Comparison of ENCODE assay signal across 17 cellular contexts in the genomic region with DNA sequence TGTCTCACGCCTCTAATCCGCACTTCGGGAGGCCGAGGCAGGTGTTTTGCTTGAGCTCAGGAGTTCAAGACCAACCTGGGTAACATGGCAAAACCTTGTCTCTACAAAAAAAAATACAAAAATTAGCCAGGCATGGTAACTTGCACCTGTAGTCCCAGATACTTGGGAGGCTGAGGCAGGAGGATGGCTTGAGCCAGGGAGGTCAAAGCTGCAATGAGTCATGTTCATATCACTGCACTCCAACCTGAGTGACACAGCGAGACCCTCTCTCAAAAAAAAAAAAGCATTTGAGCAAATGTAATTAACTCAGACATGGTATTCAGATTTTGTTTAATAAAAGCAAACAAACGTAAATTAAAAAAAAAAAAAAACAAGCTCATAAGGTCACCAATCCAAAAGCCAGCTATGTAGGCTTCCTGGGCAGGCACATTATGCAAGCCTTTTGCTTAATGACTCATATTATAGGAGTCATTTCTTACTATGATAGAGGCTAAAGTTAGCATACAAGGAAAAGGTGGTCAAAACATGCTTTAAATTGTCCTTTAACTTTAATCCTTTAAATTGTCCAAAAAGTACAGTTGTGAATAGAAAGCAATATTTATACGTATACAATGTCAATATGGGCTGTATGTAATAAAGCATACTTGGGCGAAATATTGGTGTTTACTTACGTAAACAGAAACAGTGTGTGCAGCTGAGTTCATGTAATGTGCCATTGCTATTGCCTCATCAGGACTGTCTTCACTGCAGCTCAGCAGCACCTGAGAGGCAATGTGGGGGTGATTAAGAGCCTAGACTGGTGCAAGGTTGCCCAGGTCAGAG. TPM values are rescaled to one million over a fixed set of nuclear protein-coding genes. Genes with fewer than 3 reads are reported as not detected.
DNase-seq lines count a peak whose midpoint lies in the region; ATAC-seq and TF ChIP-seq lines count a peak whose summit lies in the region.
"Had no signal": no experiment of that assay in that cellular context is flagged by ENCODE, and none has a peak within 500 bp of the region (broad histone marks: within the 10 kb centered on the region; RNA-seq: fewer than 3 reads in every experiment).

No MANE protein-coding gene starts in this region.

- WGBS in hepatocyte (ENCODE audit: low lambda C conversion rate, missing lambda C conversion rate) = 92% methylated on average over 9 of the region's 9 CpGs

- no peaks in the 10 kb centered on the region for H4K20me1 ChIP-seq in hepatocyte (ENCODE audit: insufficient read depth, poor library complexity, severe bottlenecking)

- peak overlapping the region; percentile 50 for H3K27ac Mint-ChIP-seq in Caco-2 (ENCODE audit: unreplicated experiment)
- H3K27ac Mint-ChIP-seq: activated T-helper 2 cell treated with anti-CD3 and anti-CD28 coated beads, Interferon-gamma antibody, Interleukin-2, Interleukin-4, amounts not matched to agents 10 μg/mL and 5 μg/mL and 100 μg/mL, durations not matched to agents 14 hours and 24 hours and 36 hours had no signal

- CTCF ChIA-PET in Caco-2 (lab: Charles Lee) = no interaction called here

- no peaks in the 10 kb centered on the region for H3K36me3 Mint-ChIP-seq in Caco-2 (ENCODE audit: insufficient read depth, unreplicated experiment)
- H3K36me3 Mint-ChIP-seq: naive B cell had no signal

- no peaks in the 10 kb centered on the region for H3K27me3 Mint-ChIP-seq in Caco-2 (ENCODE audit: insufficient read depth, unreplicated experiment)
- H3K27me3 Mint-ChIP-seq: naive B cell had no signal

- no peak for TF ChIP-seq POLR2A in gastrocnemius medialis (IDR thresholded peaks at IDR 0.05)

- peaks cover 16% of the 10 kb centered on the region for H3K9me3 Mint-ChIP-seq in Caco-2 (ENCODE audit: unreplicated experiment)
- H3K9me3 Mint-ChIP-seq: activated T-helper 2 cell treated with anti-CD3 and anti-CD28 coated beads, Interferon-gamma antibody, Interleukin-2, Interleukin-4, amounts not matched to agents 10 μg/mL and 5 μg/mL and 100 μg/mL, durations not matched to agents 14 hours and 24 hours and 36 hours; naive B cell had no signal

- in situ Hi-C loops in gastrocnemius medialis (cut with MboI; ENCODE audit: low sequenced_read_pairs in 4 of 4) (no loop called here), GM13976 (cut with MboI; ENCODE audit: low sequenced_read_pairs, unreplicated experiment) (no loop called here)

- POLR2A ChIA-PET in Caco-2 (lab: Charles Lee) = no interaction called here

- no peak overlapping the region for H3K4me2 ChIP-seq in hepatocyte

- no peak overlapping the region for H3K27ac ChIP-seq in RWPE2 (ENCODE audit: poor library complexity, severe bottlenecking)
- peak overlapping the region; percentile 5 for H3K27ac ChIP-seq in hepatocyte
- H3K27ac ChIP-seq in gastrocnemius medialis = no peak overlapping the region
- H3K27ac ChIP-seq in substantia nigra (ENCODE audit: low read depth, low read length, poor library complexity, severe bottlenecking) = no peak overlapping the region
- H3K27ac ChIP-seq: Peyer's patch had no signal

- no peaks in the 10 kb centered on the region for H3K4me1 Mint-ChIP-seq in Caco-2 (ENCODE audit: low read depth, unreplicated experiment)

- no peaks in the 10 kb centered on the region for H3K4me1 ChIP-seq in Caco-2
- H3K4me1 ChIP-seq in RWPE2 (ENCODE audit: insufficient read depth, poor library complexity, severe bottlenecking) = peaks cover 7% of the 10 kb centered on the region
- no peaks in the 10 kb centered on the region for H3K4me1 ChIP-seq in hepatocyte (ENCODE audit: insufficient read depth)
- no peaks in the 10 kb centered on the region for H3K4me1 ChIP-seq in gastrocnemius medialis
- H3K4me1 ChIP-seq: Peyer's patch had no signal

- H3K36me3 ChIP-seq in Caco-2 (ENCODE audit: control insufficient read depth, insufficient read depth, low read length) (no peaks in the 10 kb centered on the region; the same call in 1 of the 2 replicates), RWPE2 (ENCODE audit: low read depth) (no peaks in the 10 kb centered on the region), hepatocyte (replicated peaks; ENCODE audit: insufficient read depth, low read depth) (no peaks in the 10 kb centered on the region), gastrocnemius medialis (no peaks in the 10 kb centered on the region)
- H3K36me3 ChIP-seq: Peyer's patch had no signal

- BruUV-seq in Caco-2 (replicated peaks; lab: Mats Ljungman, UMichigan) = no TSS peak

- TF ChIP-seq CTCF in Caco-2 (IDR thresholded peaks at IDR 0.05; ENCODE audit: insufficient read depth in 1 of 2, low read depth in 1 of 2, low read length in 1 of 2, severe bottlenecking in 1 of 2, unreplicated experiment in 1 of 2) = no peak
- TF ChIP-seq CTCF in RWPE2 (IDR thresholded peaks at IDR 0.05; ENCODE audit: poor library complexity, severe bottlenecking) = no peak
- TF ChIP-seq CTCF in hepatocyte (IDR thresholded peaks at IDR 0.05; ENCODE audit: poor library complexity) = no peak
- no peak for TF ChIP-seq CTCF in gastrocnemius medialis (IDR thresholded peaks at IDR 0.05 in 4 of 5, conservative IDR thresholded peaks at IDR 0.05 in 1 of 5)
- TF ChIP-seq CTCF in GM13976 (IDR thresholded peaks at IDR 0.05; ENCODE audit: borderline replicate concordance, control extremely low read depth, extremely low read depth, insufficient read depth, missing control alignments) = no peak

- H3K9me2 ChIP-seq in hepatocyte (replicated peaks; ENCODE audit: insufficient read depth) = no peaks in the 10 kb centered on the region

- no peaks in the 10 kb centered on the region; the same call in 1 of the 2 replicates for H3K9me3 ChIP-seq in Caco-2
- H3K9me3 ChIP-seq in RWPE2 (ENCODE audit: severe bottlenecking) = no peaks in the 10 kb centered on the region
- H3K9me3 ChIP-seq in hepatocyte (ENCODE audit: low read depth) = no peaks in the 10 kb centered on the region
- no peaks in the 10 kb centered on the region for H3K9me3 ChIP-seq in gastrocnemius medialis
- H3K9me3 ChIP-seq: Peyer's patch had no signal

- H3K27me3 ChIP-seq in Caco-2 (replicated peaks; ENCODE audit: control insufficient read depth, insufficient read depth, low read length) (no peaks in the 10 kb centered on the region), RWPE2 (ENCODE audit: insufficient read depth, poor library complexity, severe bottlenecking) (no peaks in the 10 kb centered on the region), hepatocyte (no peaks in the 10 kb centered on the region), gastrocnemius medialis (peaks cover 0 to 2% (median 0%) of the 10 kb centered on the region in 3 donors)
- H3K27me3 ChIP-seq: Peyer's patch had no signal

- H3K4me3 ChIP-seq in Caco-2 (ENCODE audit: low read depth, low read length) (no peak overlapping the region), RWPE2 (ENCODE audit: severe bottlenecking) (no peak overlapping the region), hepatocyte (no peak overlapping the region), gastrocnemius medialis (no peak overlapping the region)
- H3K4me3 ChIP-seq: Peyer's patch had no signal

- no peak for DNase-seq in Caco-2
- DNase-seq in HS-5 (ENCODE audit: low read depth) = peak; percentile 14
- DNase-seq in RWPE2 (ENCODE audit: low spot score) = no peak
- DNase-seq in hepatocyte (ENCODE audit: low spot score) = peak; percentile 36
- no peak for DNase-seq in gastrocnemius medialis
- no peak for DNase-seq in NCI-H1092 (lab: John Stamatoyannopoulos, UW)
- DNase-seq in substantia nigra (lab: John Stamatoyannopoulos, UW) = no peak
- no peak for DNase-seq in GM13976 (ENCODE audit: low spot score)
- DNase-seq: activated CD4-positive, alpha-beta T cell treated with anti-CD3 and anti-CD28 coated beads, Interleukin-2, amount 50 U/mL, for 48 hours; effector CD8-positive, alpha-beta T cell; left cardiac atrium; naive B cell; NCI-H1105; Peyer's patch; stimulated activated CD4-positive, alpha-beta T cell treated with anti-CD3 and anti-CD28 coated beads, Interleukin-2, amount 100 ng/mL, for 24 hours had no signal

- H3K79me2 ChIP-seq in hepatocyte = no peaks in the 10 kb centered on the region

- ATAC-seq in RWPE2 (ENCODE audit: low read depth) (peak; percentile 87), gastrocnemius medialis (no peak)
- ATAC-seq: left cardiac atrium had no signal

- H2AFZ ChIP-seq in hepatocyte = no peak overlapping the region

- intact Hi-C loops in Caco-2 (cut with micrococcal nuclease; ENCODE audit: unreplicated experiment) (no loop called here), gastrocnemius medialis (cut with DNase I; ENCODE audit: low total_unique reads) (no loop called here)

- no peak overlapping the region for H3K4me3 Mint-ChIP-seq in Caco-2 (ENCODE audit: unreplicated experiment)
- H3K4me3 Mint-ChIP-seq: naive B cell had no signal

RNA-seq across cellular contexts. Expression of a gene that starts 13.0 kb away (rescaled TPM):
- 2.2 and 2.3 TPM in 2 replicates for total RNA-seq in Caco-2 (2022)
- 19.4 and 25.4 TPM in 2 replicates for total RNA-seq in hepatocyte
- 6.5 and 8.1 TPM in 2 replicates for polyA plus RNA-seq in hepatocyte
- under 1 TPM in 1 of 4 donors, not detected in 3; 0.20 TPM for total RNA-seq in gastrocnemius medialis
- total RNA-seq: activated T-helper 2 cell treated with anti-CD3 and anti-CD28 coated beads, Interferon-gamma antibody, Interleukin-2, Interleukin-4, amounts not matched to agents 10 μg/mL and 5 μg/mL and 100 μg/mL, durations not matched to agents 14 hours and 24 hours and 36 hours; left cardiac atrium; Peyer's patch; urinary bladder had no signal
- polyA plus RNA-seq: urinary bladder had no signal

Comparison
In these comparisons a context has a peak if more than half of its experiments do, and no peak if none do; other contexts are left out.
1. DNase-seq: peak in HS-5 (single experiment) and hepatocyte (single experiment); none in Caco-2 (0 of 2), RWPE2 (single experiment), gastrocnemius medialis (0 of 2), NCI-H1092 (single experiment), substantia nigra (0 of 49) and GM13976 (single experiment).